In genomic region chr2:196515608-196516007, GRCh38 we compare ENCODE assay signal across 15 cellular contexts.
DNase-seq lines count a peak whose midpoint lies in the region; ATAC-seq, FAIRE-seq and TF ChIP-seq lines count a peak whose summit lies in the region.
"Had no signal": no experiment of that assay in that cellular context is flagged by ENCODE, and none has a peak within 500 bp of the region (broad histone marks: within the 10 kb centered on the region; RNA-seq: fewer than 3 reads in every experiment).

No MANE protein-coding gene starts in this region.

- H3K36me3 ChIP-seq in left ventricle myocardium inferior = no peaks in the 10 kb centered on the region
- H3K36me3 ChIP-seq in bronchial epithelial cell (ENCODE audit: control insufficient read depth, insufficient read depth, low read length) = no peaks in the 10 kb centered on the region
- H3K36me3 ChIP-seq: SJSA1 had no signal

- no peak overlapping the region for H3K4me3 Mint-ChIP-seq in glutamatergic neuron (ENCODE audit: unreplicated experiment)
- no peak overlapping the region for H3K4me3 Mint-ChIP-seq in type B pancreatic cell
- H3K4me3 Mint-ChIP-seq: CD4-positive, alpha-beta memory T cell had no signal

- H3K27ac Mint-ChIP-seq in glutamatergic neuron (ENCODE audit: unreplicated experiment) = peak overlapping the region; percentile 28
- H3K27ac Mint-ChIP-seq in type B pancreatic cell = no peak overlapping the region
- H3K27ac Mint-ChIP-seq: CD4-positive, alpha-beta memory T cell had no signal

- H3K9me3 Mint-ChIP-seq in glutamatergic neuron (ENCODE audit: unreplicated experiment) (peaks cover 10% of the 10 kb centered on the region), type B pancreatic cell (no peaks in the 10 kb centered on the region)

- peaks cover 8% of the 10 kb centered on the region for H3K27me3 Mint-ChIP-seq in glutamatergic neuron (ENCODE audit: unreplicated experiment)
- H3K27me3 Mint-ChIP-seq in type B pancreatic cell = no peaks in the 10 kb centered on the region

- H3K4me3 ChIP-seq in left ventricle myocardium inferior (peak overlapping the region; percentile 45), bronchial epithelial cell (ENCODE audit: low read depth, low read length) (no peak overlapping the region)
- H3K4me3 ChIP-seq: SJSA1 had no signal

- no peaks in the 10 kb centered on the region for H3K9me3 ChIP-seq in left ventricle myocardium inferior (replicated peaks)
- H3K9me3 ChIP-seq: SJSA1 had no signal

- H3K27me3 ChIP-seq in left ventricle myocardium inferior (ENCODE audit: low read depth) = no peaks in the 10 kb centered on the region
- no peaks in the 10 kb centered on the region for H3K27me3 ChIP-seq in bronchial epithelial cell (ENCODE audit: control insufficient read depth, insufficient read depth, low read length)
- H3K27me3 ChIP-seq: SJSA1 had no signal

- peaks cover 37% of the 10 kb centered on the region for H3K4me1 ChIP-seq in left ventricle myocardium inferior
- H3K4me1 ChIP-seq: SJSA1 had no signal

- H3K4me1 Mint-ChIP-seq in glutamatergic neuron (ENCODE audit: low read depth, unreplicated experiment) (peaks cover 35% of the 10 kb centered on the region), type B pancreatic cell (ENCODE audit: unreplicated experiment) (peaks cover 35% of the 10 kb centered on the region)
- H3K4me1 Mint-ChIP-seq: CD4-positive, alpha-beta memory T cell had no signal

- peak overlapping the region; percentile 65 for H3K27ac ChIP-seq in left ventricle myocardium inferior (replicated peaks)
- H3K27ac ChIP-seq: SJSA1 had no signal

- intact Hi-C loops in left ventricle myocardium inferior (cut with micrococcal nuclease) (no loop called here), cardiac septum (cut with DNase I) (no loop called here)

- DNase-seq in left ventricle myocardium inferior (no peak), cardiac septum (ENCODE audit: low spot score) (no peak), bronchial epithelial cell (ENCODE audit: low read depth) (peak; percentile 19), glutamatergic neuron (no peak), type B pancreatic cell (ENCODE audit: extremely low spot score, unreplicated experiment) (no peak)
- DNase-seq in activated CD4-positive, alpha-beta T cell treated with anti-CD3 and anti-CD28 coated beads for 4 hours = no peak
- DNase-seq: CD4-positive, alpha-beta memory T cell; COR-L47; DND-41; NCI-H1048; NCI-H524 treated with DMSO at 0.1 percent for 48 hours; NCI-H82 had no signal

- H3K36me3 Mint-ChIP-seq in glutamatergic neuron (ENCODE audit: unreplicated experiment) (no peaks in the 10 kb centered on the region), type B pancreatic cell (no peaks in the 10 kb centered on the region)
- H3K36me3 Mint-ChIP-seq: CD4-positive, alpha-beta memory T cell had no signal

- no peak for ATAC-seq in GM21526 (IDR thresholded peaks at IDR 0.05; ENCODE audit: low FRiP score, unreplicated experiment)

- TF ChIP-seq CTCF in left ventricle myocardium inferior (IDR thresholded peaks at IDR 0.05; ENCODE audit: borderline replicate concordance) (no peak), bronchial epithelial cell (IDR thresholded peaks at IDR 0.05; ENCODE audit: insufficient read depth, low read length, severe bottlenecking) (no peak), glutamatergic neuron (IDR thresholded peaks at IDR 0.05; ENCODE audit: partially characterized antibody, unreplicated experiment) (no peak), type B pancreatic cell (conservative IDR thresholded peaks at IDR 0.05) (no peak)

- no peak for FAIRE-seq in bronchial epithelial cell (lab: Jason Lieb, UNC)
- FAIRE-seq: GM12892 had no signal
